In genomic region chr5:176810687-176811501, GRCh38 we compare ENCODE assay signal across 1 cellular context.
TF ChIP-seq lines count a peak whose summit lies in the region.

No MANE protein-coding gene starts in this region.

TF ChIP-seq in HEK293, 187 proteins besides CTCF, POLR2A, EP300 and RAD21 (continued from another document):
- TF ChIP-seq ZIC2 (tag by site-specific recombination; IDR thresholded peaks at IDR 0.05): 0 out of 2 replicates have a peak, but pooled peaks have one; percentile 29
- no peak for TF ChIP-seq ZNF677 (tag by site-specific recombination; IDR thresholded peaks at IDR 0.05)
- TF ChIP-seq ATF2 (tag by site-specific recombination; IDR thresholded peaks at IDR 0.05; ENCODE audit: low read depth): no peak
- TF ChIP-seq ZNF707 (tag by site-specific recombination; IDR thresholded peaks at IDR 0.05): no peak
- no peak for TF ChIP-seq YY1 (tag by site-specific recombination; IDR thresholded peaks at IDR 0.05)
- no peak for TF ChIP-seq AEBP2 (tag by site-specific recombination; IDR thresholded peaks at IDR 0.05; ENCODE audit: borderline replicate concordance)
- TF ChIP-seq ZNF600 (tag by site-specific recombination; IDR thresholded peaks at IDR 0.05): peak; percentile 79
- peak; percentile 84 for TF ChIP-seq GLIS2 (tag by site-specific recombination; IDR thresholded peaks at IDR 0.05)
- TF ChIP-seq ZFHX2 (tag by site-specific recombination; conservative IDR thresholded peaks at IDR 0.05): peak; percentile 62; the same call in 1 of the 2 replicates
- TF ChIP-seq OSR2 (tag by site-specific recombination; IDR thresholded peaks at IDR 0.05): peak; percentile 14; the same call in 1 of the 2 replicates
- TF ChIP-seq ZNF23 (tag by site-specific recombination; IDR thresholded peaks at IDR 0.05; ENCODE audit: borderline replicate concordance): no peak
- TF ChIP-seq ZNF549 (tag by site-specific recombination; IDR thresholded peaks at IDR 0.05): no peak
- no peak for TF ChIP-seq ZNF776 (tag by site-specific recombination; IDR thresholded peaks at IDR 0.05; ENCODE audit: borderline replicate concordance)
- peak; percentile 43 for TF ChIP-seq PRDM10 (tag by site-specific recombination; IDR thresholded peaks at IDR 0.05)
- TF ChIP-seq ZNF350 (tag by site-specific recombination; IDR thresholded peaks at IDR 0.05): no peak
- TF ChIP-seq ZNF266 (tag by site-specific recombination; IDR thresholded peaks at IDR 0.05; ENCODE audit: low read depth): no peak
- peak; percentile 52; the same call in 1 of the 2 replicates for TF ChIP-seq ZBTB20 (tag by site-specific recombination; IDR thresholded peaks at IDR 0.05)
- TF ChIP-seq ZBTB17 (tag by site-specific recombination; IDR thresholded peaks at IDR 0.05): no peak
